ENCODE assay signal across 2 cellular contexts in the genomic region with DNA sequence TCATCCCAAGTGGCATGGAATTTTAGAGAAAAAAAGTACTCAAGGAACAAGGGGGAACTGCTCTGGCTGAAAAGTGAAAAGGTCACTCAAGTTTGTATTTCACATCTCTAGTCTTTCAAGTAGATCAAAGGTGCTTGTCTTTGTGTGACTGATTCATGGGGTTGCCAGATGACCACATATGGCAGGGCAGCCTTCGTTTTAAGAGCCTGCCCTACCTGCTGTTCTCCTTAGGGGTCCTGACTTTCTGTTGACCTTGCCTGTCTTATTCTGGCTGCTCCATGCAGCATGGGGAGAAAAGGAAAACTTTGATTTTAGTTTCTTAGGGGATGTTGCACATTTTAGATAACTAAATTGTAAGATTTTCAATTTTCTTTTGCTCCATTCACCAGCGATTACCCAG.
TF ChIP-seq lines count a peak whose summit lies in the region.

No MANE protein-coding gene starts in this region.

TF ChIP-seq in WTC11, 78 proteins besides CTCF, POLR2A, EP300 and RAD21 (continued from another document):
- TF ChIP-seq NFYB (CRISPR knock-in tag; conservative IDR thresholded peaks at IDR 0.05; ENCODE audit: low read depth) (no peak), SP1 (CRISPR knock-in tag; conservative IDR thresholded peaks at IDR 0.05) (no peak), NR2C2 (CRISPR knock-in tag; IDR thresholded peaks at IDR 0.05) (no peak), NR1H2 (CRISPR knock-in tag; IDR thresholded peaks at IDR 0.05) (no peak), SMAD4 (CRISPR knock-in tag; IDR thresholded peaks at IDR 0.05) (no peak), ZBTB21 (CRISPR knock-in tag; IDR thresholded peaks at IDR 0.05; ENCODE audit: borderline replicate concordance) (no peak), MXD4 (CRISPR knock-in tag; IDR thresholded peaks at IDR 0.05; ENCODE audit: borderline replicate concordance) (no peak)
- TF ChIP-seq, protein P1, sequence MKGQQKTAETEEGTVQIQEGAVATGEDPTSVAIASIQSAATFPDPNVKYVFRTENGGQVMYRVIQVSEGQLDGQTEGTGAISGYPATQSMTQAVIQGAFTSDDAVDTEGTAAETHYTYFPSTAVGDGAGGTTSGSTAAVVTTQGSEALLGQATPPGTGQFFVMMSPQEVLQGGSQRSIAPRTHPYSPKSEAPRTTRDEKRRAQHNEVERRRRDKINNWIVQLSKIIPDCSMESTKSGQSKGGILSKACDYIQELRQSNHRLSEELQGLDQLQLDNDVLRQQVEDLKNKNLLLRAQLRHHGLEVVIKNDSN (CRISPR knock-in tag; IDR thresholded peaks at IDR 0.05) = no peak
- TF ChIP-seq, protein P2, sequence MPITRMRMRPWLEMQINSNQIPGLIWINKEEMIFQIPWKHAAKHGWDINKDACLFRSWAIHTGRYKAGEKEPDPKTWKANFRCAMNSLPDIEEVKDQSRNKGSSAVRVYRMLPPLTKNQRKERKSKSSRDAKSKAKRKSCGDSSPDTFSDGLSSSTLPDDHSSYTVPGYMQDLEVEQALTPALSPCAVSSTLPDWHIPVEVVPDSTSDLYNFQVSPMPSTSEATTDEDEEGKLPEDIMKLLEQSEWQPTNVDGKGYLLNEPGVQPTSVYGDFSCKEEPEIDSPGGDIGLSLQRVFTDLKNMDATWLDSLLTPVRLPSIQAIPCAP (CRISPR knock-in tag; IDR thresholded peaks at IDR 0.05) = no peak
- TF ChIP-seq, protein P3, sequence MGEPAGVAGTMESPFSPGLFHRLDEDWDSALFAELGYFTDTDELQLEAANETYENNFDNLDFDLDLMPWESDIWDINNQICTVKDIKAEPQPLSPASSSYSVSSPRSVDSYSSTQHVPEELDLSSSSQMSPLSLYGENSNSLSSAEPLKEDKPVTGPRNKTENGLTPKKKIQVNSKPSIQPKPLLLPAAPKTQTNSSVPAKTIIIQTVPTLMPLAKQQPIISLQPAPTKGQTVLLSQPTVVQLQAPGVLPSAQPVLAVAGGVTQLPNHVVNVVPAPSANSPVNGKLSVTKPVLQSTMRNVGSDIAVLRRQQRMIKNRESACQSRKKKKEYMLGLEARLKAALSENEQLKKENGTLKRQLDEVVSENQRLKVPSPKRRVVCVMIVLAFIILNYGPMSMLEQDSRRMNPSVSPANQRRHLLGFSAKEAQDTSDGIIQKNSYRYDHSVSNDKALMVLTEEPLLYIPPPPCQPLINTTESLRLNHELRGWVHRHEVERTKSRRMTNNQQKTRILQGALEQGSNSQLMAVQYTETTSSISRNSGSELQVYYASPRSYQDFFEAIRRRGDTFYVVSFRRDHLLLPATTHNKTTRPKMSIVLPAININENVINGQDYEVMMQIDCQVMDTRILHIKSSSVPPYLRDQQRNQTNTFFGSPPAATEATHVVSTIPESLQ (CRISPR knock-in tag; IDR thresholded peaks at IDR 0.05) = no peak
- TF ChIP-seq, protein P4, sequence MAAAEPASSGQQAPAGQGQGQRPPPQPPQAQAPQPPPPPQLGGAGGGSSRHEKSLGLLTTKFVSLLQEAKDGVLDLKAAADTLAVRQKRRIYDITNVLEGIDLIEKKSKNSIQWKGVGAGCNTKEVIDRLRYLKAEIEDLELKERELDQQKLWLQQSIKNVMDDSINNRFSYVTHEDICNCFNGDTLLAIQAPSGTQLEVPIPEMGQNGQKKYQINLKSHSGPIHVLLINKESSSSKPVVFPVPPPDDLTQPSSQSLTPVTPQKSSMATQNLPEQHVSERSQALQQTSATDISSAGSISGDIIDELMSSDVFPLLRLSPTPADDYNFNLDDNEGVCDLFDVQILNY (CRISPR knock-in tag; IDR thresholded peaks at IDR 0.05) = no peak
- TF ChIP-seq, protein P5, sequence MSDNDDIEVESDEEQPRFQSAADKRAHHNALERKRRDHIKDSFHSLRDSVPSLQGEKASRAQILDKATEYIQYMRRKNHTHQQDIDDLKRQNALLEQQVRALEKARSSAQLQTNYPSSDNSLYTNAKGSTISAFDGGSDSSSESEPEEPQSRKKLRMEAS (CRISPR knock-in tag; IDR thresholded peaks at IDR 0.05) = no peak
- TF ChIP-seq, protein P6, sequence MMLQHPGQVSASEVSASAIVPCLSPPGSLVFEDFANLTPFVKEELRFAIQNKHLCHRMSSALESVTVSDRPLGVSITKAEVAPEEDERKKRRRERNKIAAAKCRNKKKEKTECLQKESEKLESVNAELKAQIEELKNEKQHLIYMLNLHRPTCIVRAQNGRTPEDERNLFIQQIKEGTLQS (CRISPR knock-in tag; conservative IDR thresholded peaks at IDR 0.05) = no peak
TF ChIP-seq in WTC11: peak in this region for 0.

TF ChIP-seq in SK-N-SH treated with all-trans-retinoic acid at 6 μM for 48 hours, 23 proteins besides CTCF, POLR2A, EP300 and RAD21 (continued from another document):
- TF ChIP-seq, protein P7, sequence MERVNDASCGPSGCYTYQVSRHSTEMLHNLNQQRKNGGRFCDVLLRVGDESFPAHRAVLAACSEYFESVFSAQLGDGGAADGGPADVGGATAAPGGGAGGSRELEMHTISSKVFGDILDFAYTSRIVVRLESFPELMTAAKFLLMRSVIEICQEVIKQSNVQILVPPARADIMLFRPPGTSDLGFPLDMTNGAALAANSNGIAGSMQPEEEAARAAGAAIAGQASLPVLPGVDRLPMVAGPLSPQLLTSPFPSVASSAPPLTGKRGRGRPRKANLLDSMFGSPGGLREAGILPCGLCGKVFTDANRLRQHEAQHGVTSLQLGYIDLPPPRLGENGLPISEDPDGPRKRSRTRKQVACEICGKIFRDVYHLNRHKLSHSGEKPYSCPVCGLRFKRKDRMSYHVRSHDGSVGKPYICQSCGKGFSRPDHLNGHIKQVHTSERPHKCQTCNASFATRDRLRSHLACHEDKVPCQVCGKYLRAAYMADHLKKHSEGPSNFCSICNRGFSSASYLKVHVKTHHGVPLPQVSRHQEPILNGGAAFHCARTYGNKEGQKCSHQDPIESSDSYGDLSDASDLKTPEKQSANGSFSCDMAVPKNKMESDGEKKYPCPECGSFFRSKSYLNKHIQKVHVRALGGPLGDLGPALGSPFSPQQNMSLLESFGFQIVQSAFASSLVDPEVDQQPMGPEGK (CRISPR knock-in tag; IDR thresholded peaks at IDR 0.05; ENCODE audit: borderline replicate concordance) = no peak
- TF ChIP-seq, protein P8, sequence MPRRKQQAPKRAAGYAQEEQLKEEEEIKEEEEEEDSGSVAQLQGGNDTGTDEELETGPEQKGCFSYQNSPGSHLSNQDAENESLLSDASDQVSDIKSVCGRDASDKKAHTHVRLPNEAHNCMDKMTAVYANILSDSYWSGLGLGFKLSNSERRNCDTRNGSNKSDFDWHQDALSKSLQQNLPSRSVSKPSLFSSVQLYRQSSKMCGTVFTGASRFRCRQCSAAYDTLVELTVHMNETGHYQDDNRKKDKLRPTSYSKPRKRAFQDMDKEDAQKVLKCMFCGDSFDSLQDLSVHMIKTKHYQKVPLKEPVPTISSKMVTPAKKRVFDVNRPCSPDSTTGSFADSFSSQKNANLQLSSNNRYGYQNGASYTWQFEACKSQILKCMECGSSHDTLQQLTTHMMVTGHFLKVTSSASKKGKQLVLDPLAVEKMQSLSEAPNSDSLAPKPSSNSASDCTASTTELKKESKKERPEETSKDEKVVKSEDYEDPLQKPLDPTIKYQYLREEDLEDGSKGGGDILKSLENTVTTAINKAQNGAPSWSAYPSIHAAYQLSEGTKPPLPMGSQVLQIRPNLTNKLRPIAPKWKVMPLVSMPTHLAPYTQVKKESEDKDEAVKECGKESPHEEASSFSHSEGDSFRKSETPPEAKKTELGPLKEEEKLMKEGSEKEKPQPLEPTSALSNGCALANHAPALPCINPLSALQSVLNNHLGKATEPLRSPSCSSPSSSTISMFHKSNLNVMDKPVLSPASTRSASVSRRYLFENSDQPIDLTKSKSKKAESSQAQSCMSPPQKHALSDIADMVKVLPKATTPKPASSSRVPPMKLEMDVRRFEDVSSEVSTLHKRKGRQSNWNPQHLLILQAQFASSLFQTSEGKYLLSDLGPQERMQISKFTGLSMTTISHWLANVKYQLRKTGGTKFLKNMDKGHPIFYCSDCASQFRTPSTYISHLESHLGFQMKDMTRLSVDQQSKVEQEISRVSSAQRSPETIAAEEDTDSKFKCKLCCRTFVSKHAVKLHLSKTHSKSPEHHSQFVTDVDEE (CRISPR knock-in tag; IDR thresholded peaks at IDR 0.05) = no peak
- TF ChIP-seq ARNTL (CRISPR knock-in tag; IDR thresholded peaks at IDR 0.05; ENCODE audit: borderline replicate concordance, low read depth) (no peak), TCF4 (CRISPR knock-in tag; IDR thresholded peaks at IDR 0.05; ENCODE audit: borderline replicate concordance) (no peak)
